Comparison of ENCODE assay signal across 8 cellular contexts in the genomic region with DNA sequence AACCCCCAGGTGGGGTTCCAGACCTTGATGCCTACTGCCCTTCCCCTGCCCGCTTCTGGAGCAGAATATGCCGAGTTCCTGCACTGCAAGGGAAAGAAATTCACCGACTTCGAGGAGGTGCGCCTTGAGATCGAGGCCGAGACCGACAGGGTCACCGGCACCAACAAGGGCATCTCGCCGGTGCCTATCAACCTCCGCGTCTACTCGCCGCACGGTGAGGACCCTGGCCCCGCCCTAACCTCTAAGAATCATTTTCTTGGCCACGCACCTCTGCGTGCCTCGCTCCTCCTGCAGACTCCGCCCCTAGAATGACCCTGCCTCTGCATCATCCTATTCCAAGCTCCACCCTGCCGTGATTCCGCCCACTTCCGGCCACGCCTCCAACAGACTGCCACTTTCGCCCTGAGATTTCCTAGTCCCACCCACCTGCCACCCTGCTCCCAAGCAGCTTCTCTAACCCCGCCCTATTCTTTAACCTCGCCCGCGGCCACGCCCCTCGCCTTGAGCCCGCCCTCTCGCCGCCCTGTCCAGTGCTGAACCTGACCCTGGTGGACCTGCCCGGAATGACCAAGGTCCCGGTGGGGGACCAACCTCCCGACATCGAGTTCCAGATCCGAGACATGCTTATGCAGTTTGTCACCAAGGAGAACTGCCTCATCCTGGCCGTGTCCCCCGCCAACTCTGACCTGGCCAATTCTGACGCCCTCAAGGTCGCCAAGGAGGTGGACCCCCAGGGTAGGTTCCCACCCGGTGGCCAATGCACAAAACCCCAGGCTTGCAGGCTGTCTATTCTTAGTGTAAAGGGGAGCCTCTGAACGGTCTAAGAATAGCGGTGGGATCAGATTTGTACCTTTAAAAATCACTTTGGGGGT. TPM values are rescaled to one million over a fixed set of nuclear protein-coding genes. Genes with fewer than 3 reads are reported as not detected.
A peak's percentile ranks its signal among the peaks of the same experiment; 100 is the strongest.
DNase-seq lines count a peak whose midpoint lies in the region; ATAC-seq and TF ChIP-seq lines count a peak whose summit lies in the region.

No MANE protein-coding gene starts in this region.

- POLR2A ChIA-PET in Panc1 (lab: Charles Lee), result no interaction called here

- H3K27ac ChIP-seq in Panc1 (ENCODE audit: low read length) (no peak overlapping the region), foreskin keratinocyte (no peak overlapping the region)

- TF ChIP-seq CTCF in Panc1 (IDR thresholded peaks at IDR 0.05) (no peak), foreskin keratinocyte (conservative IDR thresholded peaks at IDR 0.05) (no peak), nephron progenitor cell (IDR thresholded peaks at IDR 0.05) (no peak)

- CTCF ChIA-PET in Panc1 (lab: Charles Lee), result no interaction called here

- H3K36me3 Mint-ChIP-seq in nephron progenitor cell (ENCODE audit: low read depth), result peaks cover 28% of the 10 kb centered on the region
- no peaks in the 10 kb centered on the region for H3K36me3 Mint-ChIP-seq in stimulated activated naive CD8-positive, alpha-beta T cell treated with anti-CD3 and anti-CD28 coated beads, Interleukin-15, Interleukin-2, amounts not matched to agents 100 ng/mL and 50 ng/mL, for 24 hours (ENCODE audit: low read depth)

- peak; percentile 36 for DNase-seq in DMS53 (lab: John Stamatoyannopoulos, UW)
- no peak for DNase-seq in DMS53 treated with DMSO at 0.1 percent for 48 hours (lab: John Stamatoyannopoulos, UW; ENCODE audit: unreplicated experiment)
- peak; percentile 59 for DNase-seq in Panc1 (ENCODE audit: low read depth, low spot score)
- peak; percentile 97 for DNase-seq in activated effector memory CD4-positive, alpha-beta T cell treated with anti-CD3 and anti-CD28 coated beads, Interleukin-2, amount 50 U/mL, for 16 hours
- peak; percentile 63 to 90 for DNase-seq in foreskin keratinocyte
- peak; percentile 97 for DNase-seq in nephron progenitor cell

- H3K36me3 ChIP-seq in Panc1 (ENCODE audit: control insufficient read depth, insufficient read depth, low read length), result no peaks in the 10 kb centered on the region

- no peaks in the 10 kb centered on the region for H3K27me3 ChIP-seq in Panc1 (ENCODE audit: control insufficient read depth, insufficient read depth, low read length)
- H3K27me3 ChIP-seq in foreskin keratinocyte, result no peaks in the 10 kb centered on the region

- peak; percentile 80 for ATAC-seq in HG03196 (IDR thresholded peaks at IDR 0.05; ENCODE audit: unreplicated experiment)
- ATAC-seq in Panc1, result peak; percentile 90
- peak; percentile 89 for ATAC-seq in foreskin keratinocyte

- no TSS peak for BruUV-seq in Panc1 (replicated peaks; lab: Mats Ljungman, UMichigan)

- H3K27ac Mint-ChIP-seq in nephron progenitor cell, result peak overlapping the region; percentile 13
- peak overlapping the region; percentile 72 for H3K27ac Mint-ChIP-seq in stimulated activated naive CD8-positive, alpha-beta T cell treated with anti-CD3 and anti-CD28 coated beads, Interleukin-15, Interleukin-2, amounts not matched to agents 100 ng/mL and 50 ng/mL, for 24 hours

- H3K4me1 ChIP-seq in Panc1 (ENCODE audit: control insufficient read depth, insufficient read depth, low read length) (no peaks in the 10 kb centered on the region; the same call in 1 of the 2 replicates), foreskin keratinocyte (no peaks in the 10 kb centered on the region)

- in situ Hi-C loops in Panc1 (cut with HindIII; ENCODE audit: low pct_unique_long_range_greater_than_20kb, low sequenced_read_pairs), result no loop called here

- H3K4me1 Mint-ChIP-seq in nephron progenitor cell, result peaks cover 27% of the 10 kb centered on the region
- H3K4me1 Mint-ChIP-seq in stimulated activated naive CD8-positive, alpha-beta T cell treated with anti-CD3 and anti-CD28 coated beads, Interleukin-15, Interleukin-2, amounts not matched to agents 100 ng/mL and 50 ng/mL, for 24 hours (ENCODE audit: low read depth), result peaks cover 15% of the 10 kb centered on the region

- H3K4me3 Mint-ChIP-seq in nephron progenitor cell, result peak overlapping the region; percentile 74
- H3K4me3 Mint-ChIP-seq in stimulated activated naive CD8-positive, alpha-beta T cell treated with anti-CD3 and anti-CD28 coated beads, Interleukin-15, Interleukin-2, amounts not matched to agents 100 ng/mL and 50 ng/mL, for 24 hours, result peak overlapping the region; percentile 81

- H3K9me3 Mint-ChIP-seq in nephron progenitor cell, result no peaks in the 10 kb centered on the region
- no peaks in the 10 kb centered on the region for H3K9me3 Mint-ChIP-seq in stimulated activated naive CD8-positive, alpha-beta T cell treated with anti-CD3 and anti-CD28 coated beads, Interleukin-15, Interleukin-2, amounts not matched to agents 100 ng/mL and 50 ng/mL, for 24 hours

- H3K9me3 ChIP-seq in Panc1 (ENCODE audit: control insufficient read depth, insufficient read depth, low read depth, low read length), result no peaks in the 10 kb centered on the region

- intact Hi-C loops in Panc1 (cut with micrococcal nuclease; ENCODE audit: unreplicated experiment), result no loop called here

- H3K27me3 Mint-ChIP-seq in nephron progenitor cell (ENCODE audit: low read depth, poor library complexity), result peaks cover 3% of the 10 kb centered on the region
- H3K27me3 Mint-ChIP-seq in stimulated activated naive CD8-positive, alpha-beta T cell treated with anti-CD3 and anti-CD28 coated beads, Interleukin-15, Interleukin-2, amounts not matched to agents 100 ng/mL and 50 ng/mL, for 24 hours, result no peaks in the 10 kb centered on the region

- H3K4me3 ChIP-seq in Panc1 (ENCODE audit: low read depth in 2 of 2, low read length in 2 of 2), result peak overlapping the region; percentile 27 to 48

RNA-seq across cellular contexts. Expression of a gene that starts 15.6 kb away (rescaled TPM):
- total RNA-seq in Panc1 (2021; ENCODE audit: unreplicated experiment) (18.7 TPM), foreskin keratinocyte (0.74 and 1.4 TPM in 2 replicates)
- 21.0 TPM for polyA plus RNA-seq in Panc1 (2012; ENCODE audit: insufficient read length)
- polyA plus RNA-seq in foreskin keratinocyte, result 0.68 and 1.3 TPM in 2 replicates

RNA-seq across cellular contexts. Expression of a gene that starts 27.4 kb away (rescaled TPM):
- total RNA-seq in Panc1 (2021; ENCODE audit: unreplicated experiment) (111 TPM), foreskin keratinocyte (60.9 and 61.3 TPM in 2 replicates)
- 78.0 TPM for polyA plus RNA-seq in Panc1 (2012; ENCODE audit: insufficient read length)
- 68.8 and 69.5 TPM in 2 replicates for polyA plus RNA-seq in foreskin keratinocyte

RNA-seq across cellular contexts. Expression of a gene that starts 57.1 kb away (rescaled TPM):
- total RNA-seq in Panc1 (2021; ENCODE audit: unreplicated experiment), result 69.6 TPM
- polyA plus RNA-seq in Panc1 (2012; ENCODE audit: insufficient read length), result 70.6 TPM
- total RNA-seq in foreskin keratinocyte, result 47.5 and 53.6 TPM in 2 replicates
- polyA plus RNA-seq in foreskin keratinocyte, result 27.7 and 30.5 TPM in 2 replicates

RNA-seq across cellular contexts. Expression of a gene that starts 57.3 kb away (rescaled TPM):
- total RNA-seq in Panc1 (2021; ENCODE audit: unreplicated experiment), result 28.3 TPM
- polyA plus RNA-seq in Panc1 (2012; ENCODE audit: insufficient read length), result 31.2 TPM
- 25.6 and 29.9 TPM in 2 replicates for total RNA-seq in foreskin keratinocyte
- 40.6 and 46.1 TPM in 2 replicates for polyA plus RNA-seq in foreskin keratinocyte

RNA-seq across cellular contexts. Expression of a gene that starts 58.7 kb away (rescaled TPM):
- 48.5 TPM for total RNA-seq in Panc1 (2021; ENCODE audit: unreplicated experiment)
- 62.5 TPM for polyA plus RNA-seq in Panc1 (2012; ENCODE audit: insufficient read length)
- total RNA-seq in foreskin keratinocyte, result 37.4 and 55.6 TPM in 2 replicates
- polyA plus RNA-seq in foreskin keratinocyte, result 52.7 and 83.9 TPM in 2 replicates
